1 cellular context compared by ENCODE assay signal in the genomic region with DNA sequence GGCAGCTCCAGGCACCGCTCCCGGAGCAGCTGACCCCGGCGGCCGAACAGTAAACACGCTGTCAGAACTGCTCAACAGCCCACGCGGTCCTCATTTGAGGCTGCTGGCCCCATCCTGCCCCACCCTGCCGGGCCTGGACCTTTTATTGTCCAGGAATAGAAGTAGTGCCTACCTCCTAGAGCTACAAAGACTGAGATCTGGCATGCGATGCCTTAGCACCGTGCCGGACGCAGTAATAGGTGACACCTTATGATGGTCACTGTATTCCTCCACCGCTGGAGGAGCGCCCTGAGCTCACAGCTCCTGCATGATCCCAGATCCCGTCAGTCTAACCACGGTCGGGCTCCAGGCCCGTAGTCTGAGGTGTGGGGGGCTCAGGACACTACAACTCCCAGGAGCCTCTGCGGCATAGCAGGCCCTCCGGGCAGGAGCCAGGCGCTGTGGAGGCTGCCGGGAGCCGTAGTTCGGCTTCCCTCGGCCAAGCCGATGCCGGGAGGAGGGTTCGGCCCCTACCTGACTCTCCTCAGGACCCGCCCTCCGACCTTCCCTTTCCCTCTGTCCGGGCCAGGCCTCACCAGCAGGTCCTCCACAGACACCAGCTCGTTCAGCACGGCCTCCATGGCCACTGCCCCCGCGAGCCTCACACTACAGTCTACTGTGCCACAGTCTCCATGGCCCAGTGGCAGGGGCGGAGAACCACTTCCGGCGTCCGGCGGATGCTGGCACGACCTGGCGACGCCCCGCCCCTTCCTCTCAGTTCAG.
A peak's percentile ranks its signal among the peaks of the same experiment; 100 is the strongest.
TF ChIP-seq lines count a peak whose summit lies in the region.

A gene (minus strand): TSS at position 697 of the 762 bp plus-strand sequence. CDS start 77 bp downstream, at position 620.

TF ChIP-seq in K562, 482 proteins besides CTCF, POLR2A, EP300 and RAD21 (continued from another document and continues in another):
- 0 out of 2 replicates have a peak, but pooled peaks have one; percentile 52 for TF ChIP-seq ZNF175 (CRISPR knock-in tag; IDR thresholded peaks at IDR 0.05; ENCODE audit: low read depth)
- TF ChIP-seq KDM4B (IDR thresholded peaks at IDR 0.05; ENCODE audit: borderline replicate concordance in 2 of 2, low read depth in 1 of 2): no peak; a peak in 1 of 4 replicates
- TF ChIP-seq CHD2 (IDR thresholded peaks at IDR 0.05; ENCODE audit: low read depth, low read length): 0 out of 2 replicates have a peak, but pooled peaks have one; percentile 41
- no peak for TF ChIP-seq TCF7L2 (IDR thresholded peaks at IDR 0.05; ENCODE audit: low read depth, low read length)
- TF ChIP-seq, protein P1, sequence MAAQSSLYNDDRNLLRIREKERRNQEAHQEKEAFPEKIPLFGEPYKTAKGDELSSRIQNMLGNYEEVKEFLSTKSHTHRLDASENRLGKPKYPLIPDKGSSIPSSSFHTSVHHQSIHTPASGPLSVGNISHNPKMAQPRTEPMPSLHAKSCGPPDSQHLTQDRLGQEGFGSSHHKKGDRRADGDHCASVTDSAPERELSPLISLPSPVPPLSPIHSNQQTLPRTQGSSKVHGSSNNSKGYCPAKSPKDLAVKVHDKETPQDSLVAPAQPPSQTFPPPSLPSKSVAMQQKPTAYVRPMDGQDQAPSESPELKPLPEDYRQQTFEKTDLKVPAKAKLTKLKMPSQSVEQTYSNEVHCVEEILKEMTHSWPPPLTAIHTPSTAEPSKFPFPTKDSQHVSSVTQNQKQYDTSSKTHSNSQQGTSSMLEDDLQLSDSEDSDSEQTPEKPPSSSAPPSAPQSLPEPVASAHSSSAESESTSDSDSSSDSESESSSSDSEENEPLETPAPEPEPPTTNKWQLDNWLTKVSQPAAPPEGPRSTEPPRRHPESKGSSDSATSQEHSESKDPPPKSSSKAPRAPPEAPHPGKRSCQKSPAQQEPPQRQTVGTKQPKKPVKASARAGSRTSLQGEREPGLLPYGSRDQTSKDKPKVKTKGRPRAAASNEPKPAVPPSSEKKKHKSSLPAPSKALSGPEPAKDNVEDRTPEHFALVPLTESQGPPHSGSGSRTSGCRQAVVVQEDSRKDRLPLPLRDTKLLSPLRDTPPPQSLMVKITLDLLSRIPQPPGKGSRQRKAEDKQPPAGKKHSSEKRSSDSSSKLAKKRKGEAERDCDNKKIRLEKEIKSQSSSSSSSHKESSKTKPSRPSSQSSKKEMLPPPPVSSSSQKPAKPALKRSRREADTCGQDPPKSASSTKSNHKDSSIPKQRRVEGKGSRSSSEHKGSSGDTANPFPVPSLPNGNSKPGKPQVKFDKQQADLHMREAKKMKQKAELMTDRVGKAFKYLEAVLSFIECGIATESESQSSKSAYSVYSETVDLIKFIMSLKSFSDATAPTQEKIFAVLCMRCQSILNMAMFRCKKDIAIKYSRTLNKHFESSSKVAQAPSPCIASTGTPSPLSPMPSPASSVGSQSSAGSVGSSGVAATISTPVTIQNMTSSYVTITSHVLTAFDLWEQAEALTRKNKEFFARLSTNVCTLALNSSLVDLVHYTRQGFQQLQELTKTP (IDR thresholded peaks at IDR 0.05; ENCODE audit: low read depth in 1 of 2, partially characterized antibody in 2 of 2): peak; percentile 49 to 99
- peak; percentile 81 for TF ChIP-seq PHF20 (IDR thresholded peaks at IDR 0.05; ENCODE audit: partially characterized antibody)
- TF ChIP-seq MYBL2 (IDR thresholded peaks at IDR 0.05; ENCODE audit: low read depth): no peak
- no peak for TF ChIP-seq MYBL2 (CRISPR knock-in tag; IDR thresholded peaks at IDR 0.05; ENCODE audit: borderline replicate concordance)
- peak; percentile 69 for TF ChIP-seq SP1 (CRISPR knock-in tag; IDR thresholded peaks at IDR 0.05)
- TF ChIP-seq ZNF253 (CRISPR knock-in tag; conservative IDR thresholded peaks at IDR 0.05): no peak
- TF ChIP-seq KDM5B (IDR thresholded peaks at IDR 0.05; ENCODE audit: insufficient replicate concordance, low read depth, low read length): peak; percentile 75
- no peak for TF ChIP-seq EZH2 (IDR thresholded peaks at IDR 0.05; ENCODE audit: borderline replicate concordance, low read depth, low read length)
- TF ChIP-seq BCOR (IDR thresholded peaks at IDR 0.05): peak; percentile 67; the same call in 1 of the 2 replicates
- TF ChIP-seq, protein P2, sequence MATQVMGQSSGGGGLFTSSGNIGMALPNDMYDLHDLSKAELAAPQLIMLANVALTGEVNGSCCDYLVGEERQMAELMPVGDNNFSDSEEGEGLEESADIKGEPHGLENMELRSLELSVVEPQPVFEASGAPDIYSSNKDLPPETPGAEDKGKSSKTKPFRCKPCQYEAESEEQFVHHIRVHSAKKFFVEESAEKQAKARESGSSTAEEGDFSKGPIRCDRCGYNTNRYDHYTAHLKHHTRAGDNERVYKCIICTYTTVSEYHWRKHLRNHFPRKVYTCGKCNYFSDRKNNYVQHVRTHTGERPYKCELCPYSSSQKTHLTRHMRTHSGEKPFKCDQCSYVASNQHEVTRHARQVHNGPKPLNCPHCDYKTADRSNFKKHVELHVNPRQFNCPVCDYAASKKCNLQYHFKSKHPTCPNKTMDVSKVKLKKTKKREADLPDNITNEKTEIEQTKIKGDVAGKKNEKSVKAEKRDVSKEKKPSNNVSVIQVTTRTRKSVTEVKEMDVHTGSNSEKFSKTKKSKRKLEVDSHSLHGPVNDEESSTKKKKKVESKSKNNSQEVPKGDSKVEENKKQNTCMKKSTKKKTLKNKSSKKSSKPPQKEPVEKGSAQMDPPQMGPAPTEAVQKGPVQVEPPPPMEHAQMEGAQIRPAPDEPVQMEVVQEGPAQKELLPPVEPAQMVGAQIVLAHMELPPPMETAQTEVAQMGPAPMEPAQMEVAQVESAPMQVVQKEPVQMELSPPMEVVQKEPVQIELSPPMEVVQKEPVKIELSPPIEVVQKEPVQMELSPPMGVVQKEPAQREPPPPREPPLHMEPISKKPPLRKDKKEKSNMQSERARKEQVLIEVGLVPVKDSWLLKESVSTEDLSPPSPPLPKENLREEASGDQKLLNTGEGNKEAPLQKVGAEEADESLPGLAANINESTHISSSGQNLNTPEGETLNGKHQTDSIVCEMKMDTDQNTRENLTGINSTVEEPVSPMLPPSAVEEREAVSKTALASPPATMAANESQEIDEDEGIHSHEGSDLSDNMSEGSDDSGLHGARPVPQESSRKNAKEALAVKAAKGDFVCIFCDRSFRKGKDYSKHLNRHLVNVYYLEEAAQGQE (CRISPR knock-in tag; IDR thresholded peaks at IDR 0.05; ENCODE audit: low read depth): peak; percentile 71
- TF ChIP-seq, protein P3, sequence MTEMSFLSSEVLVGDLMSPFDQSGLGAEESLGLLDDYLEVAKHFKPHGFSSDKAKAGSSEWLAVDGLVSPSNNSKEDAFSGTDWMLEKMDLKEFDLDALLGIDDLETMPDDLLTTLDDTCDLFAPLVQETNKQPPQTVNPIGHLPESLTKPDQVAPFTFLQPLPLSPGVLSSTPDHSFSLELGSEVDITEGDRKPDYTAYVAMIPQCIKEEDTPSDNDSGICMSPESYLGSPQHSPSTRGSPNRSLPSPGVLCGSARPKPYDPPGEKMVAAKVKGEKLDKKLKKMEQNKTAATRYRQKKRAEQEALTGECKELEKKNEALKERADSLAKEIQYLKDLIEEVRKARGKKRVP (CRISPR knock-in tag; IDR thresholded peaks at IDR 0.05): 0 out of 2 replicates have a peak, but pooled peaks have one; percentile 9
- TF ChIP-seq RHOXF2B (CRISPR knock-in tag; conservative IDR thresholded peaks at IDR 0.05): no peak
- peak in 1 of 2 experiments; percentile 77; a peak in 1 of 4 replicates for TF ChIP-seq NONO (IDR thresholded peaks at IDR 0.05; ENCODE audit: low read depth in 2 of 2, low read length in 1 of 2)
- no peak for TF ChIP-seq HDAC8 (tag; IDR thresholded peaks at IDR 0.05)
- peak; percentile 100 for TF ChIP-seq ZNF143 (CRISPR knock-in tag; IDR thresholded peaks at IDR 0.05)
- TF ChIP-seq, protein P4, sequence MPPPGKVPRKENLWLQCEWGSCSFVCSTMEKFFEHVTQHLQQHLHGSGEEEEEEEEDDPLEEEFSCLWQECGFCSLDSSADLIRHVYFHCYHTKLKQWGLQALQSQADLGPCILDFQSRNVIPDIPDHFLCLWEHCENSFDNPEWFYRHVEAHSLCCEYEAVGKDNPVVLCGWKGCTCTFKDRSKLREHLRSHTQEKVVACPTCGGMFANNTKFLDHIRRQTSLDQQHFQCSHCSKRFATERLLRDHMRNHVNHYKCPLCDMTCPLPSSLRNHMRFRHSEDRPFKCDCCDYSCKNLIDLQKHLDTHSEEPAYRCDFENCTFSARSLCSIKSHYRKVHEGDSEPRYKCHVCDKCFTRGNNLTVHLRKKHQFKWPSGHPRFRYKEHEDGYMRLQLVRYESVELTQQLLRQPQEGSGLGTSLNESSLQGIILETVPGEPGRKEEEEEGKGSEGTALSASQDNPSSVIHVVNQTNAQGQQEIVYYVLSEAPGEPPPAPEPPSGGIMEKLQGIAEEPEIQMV (tag; conservative IDR thresholded peaks at IDR 0.05; ENCODE audit: low read depth): peak; percentile 86
- TF ChIP-seq TAF15 (IDR thresholded peaks at IDR 0.05; ENCODE audit: low read depth, low read length): no peak
- peak in 1 of 2 experiments; percentile 93; a peak in 2 of 4 replicates for TF ChIP-seq HDAC1 (IDR thresholded peaks at IDR 0.05)
- peak; percentile 50; the same call in 1 of the 2 replicates for TF ChIP-seq PML (IDR thresholded peaks at IDR 0.05; ENCODE audit: low read length)
- TF ChIP-seq ZNF197 (CRISPR knock-in tag; IDR thresholded peaks at IDR 0.05; ENCODE audit: low read depth): no peak
- TF ChIP-seq ZNF263 (CRISPR knock-in tag; IDR thresholded peaks at IDR 0.05; ENCODE audit: borderline replicate concordance): peak; percentile 41; the same call in 1 of the 2 replicates
- TF ChIP-seq, protein P5, sequence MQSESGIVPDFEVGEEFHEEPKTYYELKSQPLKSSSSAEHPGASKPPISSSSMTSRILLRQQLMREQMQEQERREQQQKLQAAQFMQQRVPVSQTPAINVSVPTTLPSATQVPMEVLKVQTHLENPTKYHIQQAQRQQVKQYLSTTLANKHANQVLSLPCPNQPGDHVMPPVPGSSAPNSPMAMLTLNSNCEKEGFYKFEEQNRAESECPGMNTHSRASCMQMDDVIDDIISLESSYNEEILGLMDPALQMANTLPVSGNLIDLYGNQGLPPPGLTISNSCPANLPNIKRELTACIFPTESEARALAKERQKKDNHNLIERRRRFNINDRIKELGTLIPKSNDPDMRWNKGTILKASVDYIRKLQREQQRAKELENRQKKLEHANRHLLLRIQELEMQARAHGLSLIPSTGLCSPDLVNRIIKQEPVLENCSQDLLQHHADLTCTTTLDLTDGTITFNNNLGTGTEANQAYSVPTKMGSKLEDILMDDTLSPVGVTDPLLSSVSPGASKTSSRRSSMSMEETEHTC (IDR thresholded peaks at IDR 0.05): peak; percentile 84
- TF ChIP-seq SIN3B (IDR thresholded peaks at IDR 0.05; ENCODE audit: low read depth): peak; percentile 84
- 0 out of 2 replicates have a peak, but pooled peaks have one; percentile 55 for TF ChIP-seq DPF2 (IDR thresholded peaks at IDR 0.05)
- TF ChIP-seq, protein P6, sequence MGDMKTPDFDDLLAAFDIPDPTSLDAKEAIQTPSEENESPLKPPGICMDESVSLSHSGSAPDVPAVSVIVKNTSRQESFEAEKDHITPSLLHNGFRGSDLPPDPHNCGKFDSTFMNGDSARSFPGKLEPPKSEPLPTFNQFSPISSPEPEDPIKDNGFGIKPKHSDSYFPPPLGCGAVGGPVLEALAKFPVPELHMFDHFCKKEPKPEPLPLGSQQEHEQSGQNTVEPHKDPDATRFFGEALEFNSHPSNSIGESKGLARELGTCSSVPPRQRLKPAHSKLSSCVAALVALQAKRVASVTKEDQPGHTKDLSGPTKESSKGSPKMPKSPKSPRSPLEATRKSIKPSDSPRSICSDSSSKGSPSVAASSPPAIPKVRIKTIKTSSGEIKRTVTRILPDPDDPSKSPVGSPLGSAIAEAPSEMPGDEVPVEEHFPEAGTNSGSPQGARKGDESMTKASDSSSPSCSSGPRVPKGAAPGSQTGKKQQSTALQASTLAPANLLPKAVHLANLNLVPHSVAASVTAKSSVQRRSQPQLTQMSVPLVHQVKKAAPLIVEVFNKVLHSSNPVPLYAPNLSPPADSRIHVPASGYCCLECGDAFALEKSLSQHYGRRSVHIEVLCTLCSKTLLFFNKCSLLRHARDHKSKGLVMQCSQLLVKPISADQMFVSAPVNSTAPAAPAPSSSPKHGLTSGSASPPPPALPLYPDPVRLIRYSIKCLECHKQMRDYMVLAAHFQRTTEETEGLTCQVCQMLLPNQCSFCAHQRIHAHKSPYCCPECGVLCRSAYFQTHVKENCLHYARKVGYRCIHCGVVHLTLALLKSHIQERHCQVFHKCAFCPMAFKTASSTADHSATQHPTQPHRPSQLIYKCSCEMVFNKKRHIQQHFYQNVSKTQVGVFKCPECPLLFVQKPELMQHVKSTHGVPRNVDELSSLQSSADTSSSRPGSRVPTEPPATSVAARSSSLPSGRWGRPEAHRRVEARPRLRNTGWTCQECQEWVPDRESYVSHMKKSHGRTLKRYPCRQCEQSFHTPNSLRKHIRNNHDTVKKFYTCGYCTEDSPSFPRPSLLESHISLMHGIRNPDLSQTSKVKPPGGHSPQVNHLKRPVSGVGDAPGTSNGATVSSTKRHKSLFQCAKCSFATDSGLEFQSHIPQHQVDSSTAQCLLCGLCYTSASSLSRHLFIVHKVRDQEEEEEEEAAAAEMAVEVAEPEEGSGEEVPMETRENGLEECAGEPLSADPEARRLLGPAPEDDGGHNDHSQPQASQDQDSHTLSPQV (IDR thresholded peaks at IDR 0.05): peak; percentile 87
- 0 out of 2 replicates have a peak, but pooled peaks have one; percentile 59 for TF ChIP-seq XRCC5 (IDR thresholded peaks at IDR 0.05; ENCODE audit: low read depth, low read length)
- TF ChIP-seq NCOA6 (IDR thresholded peaks at IDR 0.05): no peak
- TF ChIP-seq CBFA2T3 (IDR thresholded peaks at IDR 0.05): no peak
- peak; percentile 84 for TF ChIP-seq HNRNPL (IDR thresholded peaks at IDR 0.05; ENCODE audit: low read depth, low read length)
- TF ChIP-seq ATF1 (CRISPR knock-in tag; IDR thresholded peaks at IDR 0.05): no peak
- TF ChIP-seq ATF1 (tag; IDR thresholded peaks at IDR 0.05): peak; percentile 75
- TF ChIP-seq HEY1 (CRISPR knock-in tag; IDR thresholded peaks at IDR 0.05; ENCODE audit: borderline replicate concordance): 0 out of 2 replicates have a peak, but pooled peaks have one; percentile 14
- TF ChIP-seq ZNF217 (CRISPR knock-in tag; IDR thresholded peaks at IDR 0.05): no peak
- TF ChIP-seq, protein P7, sequence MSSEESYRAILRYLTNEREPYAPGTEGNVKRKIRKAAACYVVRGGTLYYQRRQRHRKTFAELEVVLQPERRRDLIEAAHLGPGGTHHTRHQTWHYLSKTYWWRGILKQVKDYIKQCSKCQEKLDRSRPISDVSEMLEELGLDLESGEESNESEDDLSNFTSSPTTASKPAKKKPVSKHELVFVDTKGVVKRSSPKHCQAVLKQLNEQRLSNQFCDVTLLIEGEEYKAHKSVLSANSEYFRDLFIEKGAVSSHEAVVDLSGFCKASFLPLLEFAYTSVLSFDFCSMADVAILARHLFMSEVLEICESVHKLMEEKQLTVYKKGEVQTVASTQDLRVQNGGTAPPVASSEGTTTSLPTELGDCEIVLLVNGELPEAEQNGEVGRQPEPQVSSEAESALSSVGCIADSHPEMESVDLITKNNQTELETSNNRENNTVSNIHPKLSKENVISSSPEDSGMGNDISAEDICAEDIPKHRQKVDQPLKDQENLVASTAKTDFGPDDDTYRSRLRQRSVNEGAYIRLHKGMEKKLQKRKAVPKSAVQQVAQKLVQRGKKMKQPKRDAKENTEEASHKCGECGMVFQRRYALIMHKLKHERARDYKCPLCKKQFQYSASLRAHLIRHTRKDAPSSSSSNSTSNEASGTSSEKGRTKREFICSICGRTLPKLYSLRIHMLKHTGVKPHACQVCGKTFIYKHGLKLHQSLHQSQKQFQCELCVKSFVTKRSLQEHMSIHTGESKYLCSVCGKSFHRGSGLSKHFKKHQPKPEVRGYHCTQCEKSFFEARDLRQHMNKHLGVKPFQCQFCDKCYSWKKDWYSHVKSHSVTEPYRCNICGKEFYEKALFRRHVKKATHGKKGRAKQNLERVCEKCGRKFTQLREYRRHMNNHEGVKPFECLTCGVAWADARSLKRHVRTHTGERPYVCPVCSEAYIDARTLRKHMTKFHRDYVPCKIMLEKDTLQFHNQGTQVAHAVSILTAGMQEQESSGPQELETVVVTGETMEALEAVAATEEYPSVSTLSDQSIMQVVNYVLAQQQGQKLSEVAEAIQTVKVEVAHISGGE (CRISPR knock-in tag; IDR thresholded peaks at IDR 0.05): peak; percentile 73 to 95 (median 79); a peak in 5 of 6 replicates
- peak; percentile 97 for TF ChIP-seq HCFC1 (IDR thresholded peaks at IDR 0.05; ENCODE audit: low read depth, low read length)
